Comparison of ENCODE assay signal across 20 cellular contexts in genomic region chr20:3630429-3630828, GRCh38. TPM values are rescaled to one million over a fixed set of nuclear protein-coding genes. Genes with fewer than 3 reads are reported as not detected.
DNase-seq lines count a peak whose midpoint lies in the region; ATAC-seq and TF ChIP-seq lines count a peak whose summit lies in the region.
"Had no signal": no experiment of that assay in that cellular context is flagged by ENCODE, and none has a peak within 500 bp of the region (broad histone marks: within the 10 kb centered on the region; RNA-seq: fewer than 3 reads in every experiment).

No MANE protein-coding gene starts in this region.

- in situ Hi-C loops in gastrocnemius medialis (cut with MboI; ENCODE audit: low sequenced_read_pairs in 4 of 4), result no loop called here

- no peak overlapping the region for H3K9ac ChIP-seq in HUES48 (ENCODE audit: low read depth, low read length)
- H3K9ac ChIP-seq: GM23248 had no signal

- ATAC-seq in heart right ventricle (peak in 7 of 8 donors; percentile 41 to 87 (median 52)), GM23338 (no peak), gastrocnemius medialis (peak in 1 of 2 donors; percentile 51), HG02571 (IDR thresholded peaks at IDR 0.05; ENCODE audit: unreplicated experiment) (no peak)

- no peak for DNase-seq in heart right ventricle
- no peak for DNase-seq in right atrium auricular region (ENCODE audit: low spot score)
- DNase-seq in GM23338 (ENCODE audit: low spot score), result no peak
- DNase-seq in gastrocnemius medialis, result no peak
- DNase-seq: C1 segment of cervical spinal cord; Calu3; CD4-positive, alpha-beta memory T cell; COR-L47; DMS53; DMS79 treated with DMSO at 0.1 percent for 48 hours; GM23248; HFFc6 had no signal

- H3K27ac Mint-ChIP-seq in GM23338, result no peak overlapping the region
- H3K27ac Mint-ChIP-seq: CD4-positive, alpha-beta memory T cell; HFFc6 had no signal

- H3K27ac ChIP-seq in heart right ventricle (peak overlapping the region in 2 of 10 donors; percentile 16 to 26), right atrium auricular region (no peak overlapping the region), GM23338 (ENCODE audit: low read depth) (no peak overlapping the region), HUES48 (ENCODE audit: low read depth, low read length) (peak overlapping the region; percentile 32), gastrocnemius medialis (peak overlapping the region; percentile 13 to 59 (median 23))
- H3K27ac ChIP-seq: GM23248 had no signal

- intact Hi-C loops in heart right ventricle (cut with DNase I) (no loop called here), gastrocnemius medialis (cut with DNase I; ENCODE audit: low total_unique reads) (no loop called here)

- peaks cover 5% of the 10 kb centered on the region; the same call in 1 of the 2 replicates for H3K9me2 ChIP-seq in GM23338 (ENCODE audit: insufficient read depth)

- peaks cover 21% of the 10 kb centered on the region for H3K4me1 Mint-ChIP-seq in GM23338

- H3K36me3 ChIP-seq in heart right ventricle (peaks cover 0 to 63% (median 2%) of the 10 kb centered on the region in 9 donors), right atrium auricular region (peaks cover 11% of the 10 kb centered on the region), GM23338 (ENCODE audit: insufficient read depth) (no peaks in the 10 kb centered on the region), HUES48 (ENCODE audit: control insufficient read depth, insufficient read depth, low read length) (no peaks in the 10 kb centered on the region), gastrocnemius medialis (peaks cover 0 to 5% of the 10 kb centered on the region in 2 donors)

- H3K27me3 ChIP-seq in heart right ventricle (no peaks in the 10 kb centered on the region), right atrium auricular region (no peaks in the 10 kb centered on the region), GM23338 (ENCODE audit: insufficient read depth) (no peaks in the 10 kb centered on the region), HUES48 (ENCODE audit: control insufficient read depth, insufficient read depth, low read length) (no peaks in the 10 kb centered on the region), gastrocnemius medialis (no peaks in the 10 kb centered on the region)

- TF ChIP-seq CTCF in heart right ventricle (IDR thresholded peaks at IDR 0.05), result no peak
- no peak for TF ChIP-seq CTCF in right atrium auricular region (IDR thresholded peaks at IDR 0.05)
- TF ChIP-seq CTCF in GM23338 (conservative IDR thresholded peaks at IDR 0.05; ENCODE audit: low read depth in 2 of 2), result no peak
- no peak for TF ChIP-seq CTCF in gastrocnemius medialis (IDR thresholded peaks at IDR 0.05 in 4 of 5, conservative IDR thresholded peaks at IDR 0.05 in 1 of 5)

- H3K27me3 Mint-ChIP-seq in GM23338 (ENCODE audit: insufficient read depth, low read depth, poor library complexity), result no peaks in the 10 kb centered on the region
- H3K27me3 Mint-ChIP-seq: CD4-positive, alpha-beta memory T cell had no signal

- H3K4me3 Mint-ChIP-seq in GM23338, result no peak overlapping the region
- H3K4me3 Mint-ChIP-seq: CD4-positive, alpha-beta memory T cell; HFFc6 had no signal

- H3K4me3 ChIP-seq in heart right ventricle, result no peak overlapping the region
- H3K4me3 ChIP-seq in right atrium auricular region, result no peak overlapping the region
- H3K4me3 ChIP-seq in GM23338, result no peak overlapping the region
- H3K4me3 ChIP-seq in HUES48 (ENCODE audit: low read depth, low read length), result no peak overlapping the region
- no peak overlapping the region for H3K4me3 ChIP-seq in gastrocnemius medialis
- H3K4me3 ChIP-seq: GM23248, HAP-1 had no signal

- H3K9me3 ChIP-seq in heart right ventricle (no peaks in the 10 kb centered on the region), right atrium auricular region (no peaks in the 10 kb centered on the region), HUES48 (ENCODE audit: control insufficient read depth, insufficient read depth, low read length) (no peaks in the 10 kb centered on the region), gastrocnemius medialis (no peaks in the 10 kb centered on the region)
- H3K9me3 ChIP-seq: HAP-1 had no signal

- no peak for TF ChIP-seq POLR2A in gastrocnemius medialis (IDR thresholded peaks at IDR 0.05)

- H3F3A ChIP-seq in GM23338 (replicated peaks; ENCODE audit: low read depth), result no peaks in the 10 kb centered on the region

- peak overlapping the region; percentile 58 for H3K4me2 ChIP-seq in GM23338

- H2AFZ ChIP-seq in GM23338, result no peak overlapping the region
- H2AFZ ChIP-seq: GM23248 had no signal

- H3K79me2 ChIP-seq in GM23338 (replicated peaks; ENCODE audit: insufficient read depth), result no peaks in the 10 kb centered on the region

- peaks cover 4% of the 10 kb centered on the region; the same call in 2 of the 3 replicates for H3K36me3 Mint-ChIP-seq in GM23338 (ENCODE audit: low read depth)

- WGBS in heart right ventricle, 2 donors, result 64 to 69% methylated on average over 8 of the region's 8 CpGs

- H3K9me3 Mint-ChIP-seq in GM23338, result no peaks in the 10 kb centered on the region
- H3K9me3 Mint-ChIP-seq: CD4-positive, alpha-beta memory T cell; HFFc6 had no signal

- no peaks in the 10 kb centered on the region; the same call in 1 of the 2 replicates for H4K20me1 ChIP-seq in GM23338 (replicated peaks; ENCODE audit: insufficient read depth)

- no peaks in the 10 kb centered on the region for H3K4me1 ChIP-seq in heart right ventricle
- no peaks in the 10 kb centered on the region for H3K4me1 ChIP-seq in right atrium auricular region
- peaks cover 13% of the 10 kb centered on the region for H3K4me1 ChIP-seq in GM23338 (ENCODE audit: insufficient read depth)
- peaks cover 10% of the 10 kb centered on the region for H3K4me1 ChIP-seq in HUES48 (ENCODE audit: control insufficient read depth, insufficient read depth, low read length)
- H3K4me1 ChIP-seq in gastrocnemius medialis, result no peaks in the 10 kb centered on the region

TF ChIP-seq in GM23338, 12 proteins besides CTCF, POLR2A, EP300 and RAD21 (continues in another document):
- no peak for TF ChIP-seq JUNB (IDR thresholded peaks at IDR 0.05; ENCODE audit: unreplicated experiment)
- TF ChIP-seq POLR2AphosphoS5 (IDR thresholded peaks at IDR 0.05; ENCODE audit: low read depth), result no peak
- TF ChIP-seq REST (IDR thresholded peaks at IDR 0.05; ENCODE audit: unreplicated experiment), result no peak
- no peak for TF ChIP-seq ZNF331 (CRISPR knock-in tag; IDR thresholded peaks at IDR 0.05; ENCODE audit: low read depth)
- TF ChIP-seq ZNF114 (CRISPR knock-in tag; IDR thresholded peaks at IDR 0.05), result no peak

RNA-seq across cellular contexts. Expression of gene GFRA4, which starts 32.8 kb away (rescaled TPM):
- total RNA-seq in heart right ventricle (not detected), right atrium auricular region (not detected), gastrocnemius medialis (not detected)
- polyA plus RNA-seq in heart right ventricle (not detected), GM23338 (2016; fragmentation: Nextera tagmentation; extraction: Ambion mirVana) (0.30 TPM in 1 of 2 replicates, not detected in the other)
- not detected in 2 replicates for total RNA-seq in GM23338 (2014; rRNA removed; shearing (Covaris generic))
- total RNA-seq: A172; A673; Calu3; CD4-positive, alpha-beta memory T cell; Daoy; G401; GM23248; HFFc6 had no signal
- polyA plus RNA-seq: BJ; CD4-positive, alpha-beta memory T cell; GM23248 had no signal

RNA-seq across cellular contexts. Expression of gene ADAM33, which starts 51.4 kb away (rescaled TPM):
- 10 to 100 TPM in 2 of 10 donors, 1 to 10 TPM in 8; 1.6 to 13.2 (median 3.3) TPM for total RNA-seq in heart right ventricle
- polyA plus RNA-seq in heart right ventricle, result 10 to 100 TPM in 1 of 2 donors, 1 to 10 TPM in 1; 5.6 to 71.8 TPM
- 10 to 100 TPM in 1 of 2 donors, 1 to 10 TPM in 1; 9.7 to 13.8 TPM for total RNA-seq in right atrium auricular region
- total RNA-seq in GM23338 (2014; rRNA removed; shearing (Covaris generic)), result 4.0 and 6.0 TPM in 2 replicates
- polyA plus RNA-seq in GM23338 (2016; fragmentation: Nextera tagmentation; extraction: Ambion mirVana), result 2.4 and 2.8 TPM in 2 replicates
- 1 to 10 TPM; 2.6 to 6.4 (median 3.1) TPM for total RNA-seq in gastrocnemius medialis
- total RNA-seq: A172; A673; Calu3; CD4-positive, alpha-beta memory T cell; Daoy; G401 had no signal
- polyA plus RNA-seq: CD4-positive, alpha-beta memory T cell had no signal

Comparison
In these comparisons a context has a peak if more than half of its experiments do, and no peak if none do; other contexts are left out.
1. ATAC-seq: peak in heart right ventricle (7 of 8); none in GM23338 (single experiment) and HG02571 (single experiment).
2. H3K27ac ChIP-seq: peak in HUES48 (single experiment) and gastrocnemius medialis (4 of 4); none in right atrium auricular region (0 of 2) and GM23338 (single experiment).